Comparison of ENCODE assay signal across 23 cellular contexts in the genomic region with DNA sequence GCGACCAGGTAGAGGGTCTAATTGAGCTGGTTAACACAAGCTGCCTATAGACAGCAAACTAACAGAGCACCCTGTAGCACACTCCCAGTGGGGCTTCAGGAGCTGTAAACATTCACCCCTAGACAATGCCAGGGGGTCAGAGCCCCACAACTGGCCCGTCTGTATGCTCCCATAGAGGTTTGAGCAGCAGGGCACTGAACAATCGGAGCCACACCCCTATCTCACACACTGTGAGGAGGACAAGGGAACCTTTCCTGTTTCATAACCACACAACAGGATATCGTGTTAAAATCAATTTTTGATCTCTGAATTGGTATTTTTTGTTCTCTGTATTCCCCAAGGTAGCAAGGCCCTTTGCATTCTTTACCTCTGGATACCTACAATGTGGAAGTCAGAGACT.
"Had no signal": no experiment of that assay in that cellular context is flagged by ENCODE, and none has a peak within 500 bp of the region (broad histone marks: within the 10 kb centered on the region; RNA-seq: fewer than 3 reads in every experiment).

No MANE protein-coding gene starts in this region.

- H3K36me3 ChIP-seq: gastrocnemius medialis, ovary, spleen, thoracic aorta, tibial nerve, upper lobe of left lung had no signal

- H3K27ac ChIP-seq: gastrocnemius medialis, ovary, psoas muscle, skin epidermis, spleen, thoracic aorta, tibial nerve, upper lobe of left lung had no signal

- H3K4me1 ChIP-seq: gastrocnemius medialis, psoas muscle, spleen, tibial nerve, upper lobe of left lung had no signal

- H3K9me3 ChIP-seq: gastrocnemius medialis, ovary, psoas muscle, spleen, thoracic aorta, tibial nerve, upper lobe of left lung had no signal

- ATAC-seq: esophagus mucosa; gastrocnemius medialis; left cardiac atrium; left ventricle myocardium superior; naive thymus-derived CD4-positive, alpha-beta T cell; psoas muscle; right cardiac atrium; stimulated activated memory B cell treated with anti-CD40 and anti-IgM and Interleukin-4, amounts not matched to agents 10 μg/mL and 1 μg/mL and 100 μg/mL, for 72 hours; stimulated activated naive CD8-positive, alpha-beta T cell treated with anti-CD3 and anti-CD28 coated beads, Interleukin-15, Interleukin-2, amounts not matched to agents 100 U/mL and 50 U/mL, for 24 hours had no signal

- FAIRE-seq: colon, kidney, urothelium cell line had no signal

- DNase-seq: effector CD4-positive, alpha-beta T cell; foreskin fibroblast; gastrocnemius medialis; kidney; left cardiac atrium; left ventricle myocardium superior; naive thymus-derived CD4-positive, alpha-beta T cell; ovary; psoas muscle; right cardiac atrium; spleen; stimulated activated CD4-positive, alpha-beta T cell treated with anti-CD3 and anti-CD28 coated beads, Interleukin-4, amount 100 ng/mL, for 4 hours; stimulated activated naive CD8-positive, alpha-beta T cell treated with anti-CD3 and anti-CD28 coated beads, Interleukin-15, Interleukin-2, amounts not matched to agents 100 U/mL and 50 U/mL, for 24 hours had no signal

- H3K4me3 ChIP-seq: gastrocnemius medialis, lung, ovary, psoas muscle, skin epidermis, spleen, thoracic aorta, tibial nerve, upper lobe of left lung had no signal

- H3K27me3 ChIP-seq: dorsolateral prefrontal cortex, gastrocnemius medialis, ovary, spleen, tibial nerve, upper lobe of left lung had no signal
